Comparison of ENCODE assay signal across 2 cellular contexts in the genomic region with DNA sequence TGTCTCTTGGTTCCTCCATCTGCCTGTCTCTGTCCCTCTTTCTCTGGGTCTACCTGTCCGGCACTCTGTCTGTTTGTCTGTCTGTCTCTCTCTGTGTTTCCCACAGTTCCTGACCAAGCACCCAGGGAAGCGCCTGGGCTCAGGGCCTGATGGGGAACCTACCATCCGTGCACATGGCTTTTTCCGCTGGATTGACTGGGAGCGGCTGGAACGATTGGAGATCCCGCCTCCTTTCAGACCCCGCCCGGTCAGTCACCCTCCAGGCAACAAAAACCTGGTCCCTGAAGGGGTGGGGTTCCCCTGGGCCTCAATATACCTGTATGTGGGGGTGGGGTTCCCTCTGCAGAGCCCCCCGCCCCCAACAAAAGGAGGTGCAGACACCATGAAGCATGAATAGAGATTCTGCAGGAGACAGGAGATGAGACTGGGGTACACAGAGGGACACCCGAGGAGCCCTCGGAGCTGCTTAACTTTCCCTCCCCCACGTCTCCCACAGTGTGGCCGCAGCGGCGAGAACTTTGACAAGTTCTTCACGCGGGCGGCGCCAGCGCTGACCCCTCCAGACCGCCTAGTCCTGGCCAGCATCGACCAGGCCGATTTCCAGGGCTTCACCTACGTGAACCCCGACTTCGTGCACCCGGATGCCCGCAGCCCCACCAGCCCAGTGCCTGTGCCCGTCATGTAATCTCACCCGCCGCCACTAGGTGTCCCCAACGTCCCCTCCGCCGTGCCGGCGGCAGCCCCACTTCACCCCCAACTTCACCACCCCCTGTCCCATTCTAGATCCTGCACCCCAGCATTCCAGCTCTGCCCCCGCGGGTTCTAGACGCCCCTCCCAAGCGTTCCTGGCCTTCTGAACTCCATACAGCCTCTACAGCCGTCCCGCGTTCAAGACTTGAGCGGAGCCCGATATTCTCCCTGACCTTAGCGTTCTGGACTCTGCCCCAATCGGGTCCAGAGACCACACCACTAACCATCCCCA.
TF ChIP-seq lines count a peak whose summit lies in the region.

No MANE protein-coding gene starts in this region.

TF ChIP-seq in Ishikawa, 13 proteins besides CTCF, POLR2A, EP300 and RAD21:
- no peak for TF ChIP-seq ZBTB7A (IDR thresholded peaks at IDR 0.05; ENCODE audit: low read depth)

TF ChIP-seq in endothelial cell of umbilical vein, 7 proteins besides CTCF, POLR2A, EP300 and RAD21:
- TF ChIP-seq MYC (IDR thresholded peaks at IDR 0.05; ENCODE audit: low read depth, low read length) (no peak), FOS (IDR thresholded peaks at IDR 0.05; ENCODE audit: borderline replicate concordance, insufficient read depth, low read length) (no peak), GATA2 (IDR thresholded peaks at IDR 0.05; ENCODE audit: insufficient read depth, insufficient read length, low read depth, low read length) (no peak), POLR2AphosphoS5 (IDR thresholded peaks at IDR 0.05; ENCODE audit: insufficient read depth, low read depth, low read length) (no peak), EZH2 (IDR thresholded peaks at IDR 0.05; ENCODE audit: borderline replicate concordance, low read depth, low read length, severe bottlenecking) (no peak), JUN (IDR thresholded peaks at IDR 0.05; ENCODE audit: borderline replicate concordance, insufficient read depth, insufficient read length, low read depth) (no peak)
- TF ChIP-seq, protein P1, sequence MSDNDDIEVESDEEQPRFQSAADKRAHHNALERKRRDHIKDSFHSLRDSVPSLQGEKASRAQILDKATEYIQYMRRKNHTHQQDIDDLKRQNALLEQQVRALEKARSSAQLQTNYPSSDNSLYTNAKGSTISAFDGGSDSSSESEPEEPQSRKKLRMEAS (IDR thresholded peaks at IDR 0.05; ENCODE audit: insufficient read depth, insufficient read length), result no peak
